Comparison of ENCODE assay signal across 15 cellular contexts in genomic region chr1:10575616-10576015, GRCh38.
A peak's percentile ranks its signal among the peaks of the same experiment; 100 is the strongest.
DNase-seq lines count a peak whose midpoint lies in the region; ATAC-seq, FAIRE-seq and TF ChIP-seq lines count a peak whose summit lies in the region.
"Had no signal": no experiment of that assay in that cellular context is flagged by ENCODE, and none has a peak within 500 bp of the region (broad histone marks: within the 10 kb centered on the region; RNA-seq: fewer than 3 reads in every experiment).

No MANE protein-coding gene starts in this region.

- H3K9ac ChIP-seq in smooth muscle cell (ENCODE audit: low read depth), result no peak overlapping the region

- H3K79me2 ChIP-seq in smooth muscle cell (ENCODE audit: low read depth), result no peaks in the 10 kb centered on the region
- H3K79me2 ChIP-seq: hepatocyte had no signal

- H3K4me1 ChIP-seq in SJSA1 (replicated peaks), result peaks cover 26% of the 10 kb centered on the region
- no peaks in the 10 kb centered on the region for H3K4me1 ChIP-seq in smooth muscle cell (ENCODE audit: low read depth)
- H3K4me1 ChIP-seq: thyroid gland had no signal

- no peak overlapping the region for H2AFZ ChIP-seq in smooth muscle cell (ENCODE audit: low read depth)
- H2AFZ ChIP-seq: hepatocyte had no signal

- TF ChIP-seq CTCF in fibroblast of mammary gland (conservative IDR thresholded peaks at IDR 0.05; ENCODE audit: control insufficient read depth, insufficient read depth, low read depth, low read length) (no peak), smooth muscle cell (IDR thresholded peaks at IDR 0.05; ENCODE audit: borderline replicate concordance, insufficient read depth, poor library complexity, severe bottlenecking) (no peak)

- H3K27ac ChIP-seq in SJSA1, result peak overlapping the region; percentile 60
- no peak overlapping the region for H3K27ac ChIP-seq in smooth muscle cell (ENCODE audit: low read depth)
- H3K27ac ChIP-seq: hepatocyte, HL-60, thyroid gland had no signal

- no peaks in the 10 kb centered on the region for H4K20me1 ChIP-seq in smooth muscle cell (ENCODE audit: low read depth)

- H3K9me3 ChIP-seq in SJSA1 (replicated peaks) (no peaks in the 10 kb centered on the region), smooth muscle cell (replicated peaks; ENCODE audit: low read depth) (no peaks in the 10 kb centered on the region)
- H3K9me3 ChIP-seq: thyroid gland had no signal

- H3K4me3 ChIP-seq in SJSA1, result no peak overlapping the region
- no peak overlapping the region for H3K4me3 ChIP-seq in fibroblast of mammary gland (ENCODE audit: control insufficient read depth, low read depth, low read length)
- no peak overlapping the region for H3K4me3 ChIP-seq in smooth muscle cell
- H3K4me3 ChIP-seq: hepatocyte, thyroid gland had no signal

- DNase-seq in H54 (ENCODE audit: insufficient read length, low spot score) (peak; percentile 15), SJSA1 (ENCODE audit: low read depth in 1 of 2, low spot score in 2 of 2) (peak in 1 of 2 experiments; percentile 78), fibroblast of mammary gland (ENCODE audit: low read depth) (peak; percentile 63), smooth muscle cell (lab: John Stamatoyannopoulos, UW; ENCODE audit: unreplicated experiment) (no peak), NCI-H774 (lab: John Stamatoyannopoulos, UW) (no peak)
- DNase-seq in activated CD4-positive, CD25-positive, alpha-beta regulatory T cell (lab: John Stamatoyannopoulos, UW), result no peak
- DNase-seq: DMS79 treated with DMSO at 0.1 percent for 48 hours, NCI-H1092, NCI-H510A treated with DMSO at 0.1 percent for 48 hours, Right ventricle myocardium superior, thyroid gland had no signal

- H3K36me3 ChIP-seq in SJSA1 (0 out of 2 replicates have a peak, but pooled peaks cover 6% of the 10 kb centered on the region), smooth muscle cell (ENCODE audit: low read depth) (no peaks in the 10 kb centered on the region)
- H3K36me3 ChIP-seq: thyroid gland had no signal

- 46% methylated on average over 1 of the region's 1 CpG for WGBS in smooth muscle cell (ENCODE audit: low lambda C conversion rate)

- no peak for ATAC-seq in HG02623 (IDR thresholded peaks at IDR 0.05; ENCODE audit: unreplicated experiment)

- TF ChIP-seq POLR2A in H54 (IDR thresholded peaks at IDR 0.05; ENCODE audit: low read depth, low read length), result no peak

- peak overlapping the region; percentile 31 for H3K4me2 ChIP-seq in smooth muscle cell
- H3K4me2 ChIP-seq: hepatocyte had no signal

- H3F3A ChIP-seq in smooth muscle cell (ENCODE audit: low read depth), result peaks cover 4% of the 10 kb centered on the region

- H3K27me3 ChIP-seq in SJSA1 (replicated peaks), result no peaks in the 10 kb centered on the region
- no peaks in the 10 kb centered on the region for H3K27me3 ChIP-seq in smooth muscle cell (ENCODE audit: low read depth)
- H3K27me3 ChIP-seq: hepatocyte, thyroid gland had no signal

- FAIRE-seq in H54 (lab: Jason Lieb, UNC), result peak; percentile 82
- FAIRE-seq: GM19239 had no signal

Comparison
In these comparisons a context has a peak if more than half of its experiments do, and no peak if none do; other contexts are left out.
1. DNase-seq: peak in H54 (single experiment) and fibroblast of mammary gland (single experiment); none in smooth muscle cell (single experiment), activated CD4-positive, CD25-positive, alpha-beta regulatory T cell (0 of 4) and NCI-H774 (single experiment).